Comparison of ENCODE assay signal across 1 cellular context in the genomic region with DNA sequence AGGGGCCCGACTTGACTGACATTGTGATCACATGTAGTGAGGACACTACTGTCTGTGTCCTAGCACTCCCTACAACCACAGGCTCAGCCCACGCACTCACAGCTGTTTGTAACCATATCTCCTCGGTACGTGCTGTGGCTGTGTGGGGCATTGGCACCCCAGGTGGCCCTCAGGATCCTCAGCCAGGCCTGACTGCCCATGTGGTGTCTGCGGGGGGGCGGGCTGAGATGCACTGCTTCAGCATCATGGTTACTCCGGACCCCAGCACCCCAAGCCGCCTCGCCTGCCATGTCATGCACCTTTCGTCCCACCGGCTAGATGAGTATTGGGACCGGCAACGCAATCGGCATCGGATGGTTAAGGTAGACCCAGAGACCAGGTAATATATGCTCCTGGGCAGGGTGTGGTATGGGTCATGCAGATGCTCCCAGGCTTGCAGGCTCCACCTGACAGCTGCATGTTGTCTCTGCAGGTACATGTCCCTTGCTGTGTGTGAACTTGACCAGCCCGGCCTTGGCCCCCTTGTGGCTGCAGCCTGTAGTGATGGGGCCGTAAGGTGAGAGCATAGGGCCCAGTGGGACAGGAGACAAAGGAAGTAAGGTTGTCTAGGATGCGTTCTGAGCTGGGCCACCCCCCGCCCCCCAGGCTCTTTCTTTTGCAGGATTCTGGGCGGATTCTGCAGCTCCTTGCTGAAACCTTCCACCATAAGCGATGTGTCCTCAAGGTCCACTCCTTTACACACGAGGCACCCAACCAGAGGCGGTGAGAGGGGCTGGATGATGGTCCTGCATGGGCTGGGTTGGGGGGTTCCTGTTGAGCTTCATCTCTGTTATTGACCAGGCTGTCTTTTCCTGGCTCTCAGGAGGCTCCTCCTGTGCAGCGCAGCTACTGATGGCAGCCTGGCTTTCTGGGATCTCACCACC.
TF ChIP-seq lines count a peak whose summit lies in the region.

No MANE protein-coding gene starts in this region.

TF ChIP-seq in IMR-90, 13 proteins besides CTCF, POLR2A, EP300 and RAD21:
- TF ChIP-seq SMC3 (IDR thresholded peaks at IDR 0.05; ENCODE audit: low read depth, low read length) (peak; percentile 49), RCOR1 (IDR thresholded peaks at IDR 0.05; ENCODE audit: insufficient replicate concordance, low read length) (no peak), MAFK (IDR thresholded peaks at IDR 0.05; ENCODE audit: low read depth, low read length) (no peak)
- TF ChIP-seq, protein P1, sequence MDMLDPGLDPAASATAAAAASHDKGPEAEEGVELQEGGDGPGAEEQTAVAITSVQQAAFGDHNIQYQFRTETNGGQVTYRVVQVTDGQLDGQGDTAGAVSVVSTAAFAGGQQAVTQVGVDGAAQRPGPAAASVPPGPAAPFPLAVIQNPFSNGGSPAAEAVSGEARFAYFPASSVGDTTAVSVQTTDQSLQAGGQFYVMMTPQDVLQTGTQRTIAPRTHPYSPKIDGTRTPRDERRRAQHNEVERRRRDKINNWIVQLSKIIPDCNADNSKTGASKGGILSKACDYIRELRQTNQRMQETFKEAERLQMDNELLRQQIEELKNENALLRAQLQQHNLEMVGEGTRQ (IDR thresholded peaks at IDR 0.05; ENCODE audit: low read depth, low read length): no peak
